In genomic region chr17:43576563-43577229, GRCh38 we compare ENCODE assay signal across 2 cellular contexts.
A peak's percentile ranks its signal among the peaks of the same experiment; 100 is the strongest.
TF ChIP-seq lines count a peak whose summit lies in the region.

No MANE protein-coding gene starts in this region.

TF ChIP-seq in HEK293, 187 proteins besides CTCF, POLR2A, EP300 and RAD21:
- 0 out of 2 replicates have a peak, but pooled peaks have one; percentile 77 for TF ChIP-seq ZNF2 (tag by site-specific recombination; IDR thresholded peaks at IDR 0.05)
- peak; percentile 93 for TF ChIP-seq ZNF654 (tag by site-specific recombination; IDR thresholded peaks at IDR 0.05; ENCODE audit: low read depth)
- TF ChIP-seq ZNF423 (tag by site-specific recombination; IDR thresholded peaks at IDR 0.05) = peak; percentile 56; the same call in 1 of the 2 replicates
- TF ChIP-seq ZNF184 (tag by site-specific recombination; IDR thresholded peaks at IDR 0.05) = no peak
- peak; percentile 36; the same call in 1 of the 2 replicates for TF ChIP-seq KLF1 (tag by site-specific recombination; IDR thresholded peaks at IDR 0.05)
- TF ChIP-seq KLF17 (tag by site-specific recombination; IDR thresholded peaks at IDR 0.05) = 0 out of 2 replicates have a peak, but pooled peaks have one; percentile 46
- peak; percentile 50 for TF ChIP-seq ZIC2 (tag by site-specific recombination; IDR thresholded peaks at IDR 0.05)
- TF ChIP-seq ZNF580 (tag by site-specific recombination; IDR thresholded peaks at IDR 0.05) = no peak
- TF ChIP-seq IKZF3 (tag by site-specific recombination; IDR thresholded peaks at IDR 0.05) = peak; percentile 44; the same call in 1 of the 2 replicates
- no peak for TF ChIP-seq PRDM1 (tag by site-specific recombination; IDR thresholded peaks at IDR 0.05)
- TF ChIP-seq PATZ1 (tag by site-specific recombination; IDR thresholded peaks at IDR 0.05) = peak; percentile 37; the same call in 1 of the 2 replicates
- no peak for TF ChIP-seq ZNF18 (tag by site-specific recombination; IDR thresholded peaks at IDR 0.05)
- no peak for TF ChIP-seq ZFP37 (tag by site-specific recombination; IDR thresholded peaks at IDR 0.05)
- peak; percentile 67; the same call in 1 of the 2 replicates for TF ChIP-seq KLF9 (tag by site-specific recombination; IDR thresholded peaks at IDR 0.05; ENCODE audit: low read depth)
- TF ChIP-seq KLF10 (tag by site-specific recombination; IDR thresholded peaks at IDR 0.05) = peak; percentile 39; the same call in 1 of the 2 replicates
- no peak for TF ChIP-seq ZNF132 (tag by site-specific recombination; IDR thresholded peaks at IDR 0.05; ENCODE audit: borderline replicate concordance)
- TF ChIP-seq ZNF76 (tag by site-specific recombination; IDR thresholded peaks at IDR 0.05; ENCODE audit: borderline replicate concordance, low read depth) = peak; percentile 25; the same call in 1 of the 2 replicates
- TF ChIP-seq ZNF214 (tag by site-specific recombination; IDR thresholded peaks at IDR 0.05; ENCODE audit: borderline replicate concordance) = no peak
- TF ChIP-seq ZNF664 (tag by site-specific recombination; IDR thresholded peaks at IDR 0.05) = no peak
- peak; percentile 30; the same call in 1 of the 2 replicates for TF ChIP-seq ZSCAN30 (tag by site-specific recombination; IDR thresholded peaks at IDR 0.05)
TF ChIP-seq in HEK293: peak in this region for 12.

TF ChIP-seq in H1, 55 proteins besides CTCF, POLR2A, EP300 and RAD21:
- no peak for TF ChIP-seq KDM5A (IDR thresholded peaks at IDR 0.05; ENCODE audit: low read length)
- TF ChIP-seq YY1 (IDR thresholded peaks at IDR 0.05; ENCODE audit: low read depth, low read length) = 0 out of 2 replicates have a peak, but pooled peaks have one; percentile 45
- 0 out of 2 replicates have a peak, but pooled peaks have one; percentile 25 for TF ChIP-seq CREB1 (IDR thresholded peaks at IDR 0.05)
- TF ChIP-seq JUN (IDR thresholded peaks at IDR 0.05; ENCODE audit: low read depth, low read length) = peak; percentile 15; the same call in 1 of the 2 replicates
- 0 out of 2 replicates have a peak, but pooled peaks have one; percentile 23 for TF ChIP-seq SP1 (IDR thresholded peaks at IDR 0.05; ENCODE audit: low read depth, low read length)
- TF ChIP-seq SIN3A (conservative IDR thresholded peaks at IDR 0.05 in 1 of 2, IDR thresholded peaks at IDR 0.05 in 1 of 2; ENCODE audit: low read depth in 1 of 2, low read length in 2 of 2) = peak in 1 of 2 experiments; percentile 52; a peak in 1 of 4 replicates
- 0 out of 2 replicates have a peak, but pooled peaks have one; percentile 26 for TF ChIP-seq CEBPB (IDR thresholded peaks at IDR 0.05; ENCODE audit: low read depth, low read length)
- no peak for TF ChIP-seq GTF2F1 (IDR thresholded peaks at IDR 0.05; ENCODE audit: borderline replicate concordance, low read depth, low read length)
- TF ChIP-seq TAF7 (optimal IDR thresholded peaks at IDR 0.05; ENCODE audit: borderline replicate concordance, low read depth, low read length) = peak; percentile 27
- no peak for TF ChIP-seq CHD7 (IDR thresholded peaks at IDR 0.05; ENCODE audit: insufficient replicate concordance, low read length)
- 0 out of 2 replicates have a peak, but pooled peaks have one; percentile 7 for TF ChIP-seq RXRA (IDR thresholded peaks at IDR 0.05; ENCODE audit: insufficient read depth, low read depth, low read length)
- TF ChIP-seq TCF12 (IDR thresholded peaks at IDR 0.05; ENCODE audit: low read depth, low read length) = no peak
- no peak for TF ChIP-seq NANOG (IDR thresholded peaks at IDR 0.05; ENCODE audit: insufficient read depth, low read depth, low read length, poor library complexity, severe bottlenecking)
- no peak for TF ChIP-seq SIRT6 (IDR thresholded peaks at IDR 0.05; ENCODE audit: low read length)
- TF ChIP-seq ATF2 (IDR thresholded peaks at IDR 0.05; ENCODE audit: low read length) = 0 out of 2 replicates have a peak, but pooled peaks have one; percentile 54
- TF ChIP-seq PHF8 (conservative IDR thresholded peaks at IDR 0.05; ENCODE audit: low read depth, low read length) = no peak
- no peak for TF ChIP-seq EZH2 (IDR thresholded peaks at IDR 0.05; ENCODE audit: low read depth, low read length, severe bottlenecking)
- 0 out of 2 replicates have a peak, but pooled peaks have one; percentile 20 for TF ChIP-seq TEAD4 (IDR thresholded peaks at IDR 0.05; ENCODE audit: low read depth, low read length)
- TF ChIP-seq SIX5 (IDR thresholded peaks at IDR 0.05; ENCODE audit: low read depth, low read length) = no peak
